Comparison of ENCODE assay signal across 9 cellular contexts in the genomic region with DNA sequence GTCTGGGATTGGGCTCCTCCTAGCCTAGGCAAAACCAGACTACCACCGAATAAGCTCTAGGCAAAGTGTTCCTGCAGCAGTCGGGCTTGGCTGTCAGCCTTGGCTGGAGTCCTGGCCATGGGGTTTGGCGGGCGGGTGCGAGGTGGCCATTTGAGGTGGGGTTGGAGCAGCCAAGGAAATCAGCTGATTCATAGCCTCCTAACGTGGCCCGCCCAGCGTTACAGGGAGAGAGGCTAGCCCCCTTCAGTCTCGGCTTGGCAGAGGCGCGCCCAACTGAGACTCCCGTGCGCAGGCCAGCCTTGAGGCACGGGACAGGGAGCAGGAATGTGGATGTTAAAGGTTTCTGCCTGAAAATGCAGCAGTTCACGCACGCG. TPM values are rescaled to one million over a fixed set of nuclear protein-coding genes. Genes with fewer than 3 reads are reported as not detected.
A peak's percentile ranks its signal among the peaks of the same experiment; 100 is the strongest.
DNase-seq lines count a peak whose midpoint lies in the region; ATAC-seq, FAIRE-seq and TF ChIP-seq lines count a peak whose summit lies in the region.
"Had no signal": no experiment of that assay in that cellular context is flagged by ENCODE, and none has a peak within 500 bp of the region (broad histone marks: within the 10 kb centered on the region; RNA-seq: fewer than 3 reads in every experiment).

No MANE protein-coding gene starts in this region.

- CTCF ChIA-PET in endothelial cell of umbilical vein (lab: Charles Lee), result interaction anchor here (0.7 to 11.6 kb wide), 12 partner anchors 9 to 247 kb away, joined by 3 to 410 read pairs (median 4); no protein-coding TSS in a partner anchor

- FAIRE-seq in endothelial cell of umbilical vein (lab: Jason Lieb, UNC), result peak; percentile 84

- H3K9ac ChIP-seq in endothelial cell of umbilical vein (replicated peaks; ENCODE audit: extremely low read depth, insufficient read depth, low read length), result peak overlapping the region; percentile 71

- H3K4me3 ChIP-seq in endothelial cell of umbilical vein (replicated peaks in 1 of 3; ENCODE audit: insufficient read depth in 1 of 3, low read depth in 1 of 3, low read length in 3 of 3), result peak overlapping the region; percentile 43 to 82 (median 45)
- peak overlapping the region; percentile 62 for H3K4me3 ChIP-seq in upper lobe of right lung

- H3K27ac ChIP-seq in endothelial cell of umbilical vein (ENCODE audit: insufficient read depth, low read depth, low read length), result peak overlapping the region; percentile 50
- H3K27ac ChIP-seq in upper lobe of right lung, result peak overlapping the region; percentile 90

- H3K9me1 ChIP-seq in endothelial cell of umbilical vein (replicated peaks; ENCODE audit: control insufficient read depth, extremely low read depth, insufficient read depth, low read length), result no peaks in the 10 kb centered on the region

- POLR2A ChIA-PET in endothelial cell of umbilical vein (lab: Charles Lee), result interaction anchor here (0.7 kb wide), 1 partner anchor 227 kb away, joined by 3 read pairs; no protein-coding TSS in a partner anchor

- H3K9me3 ChIP-seq in endothelial cell of umbilical vein (replicated peaks; ENCODE audit: control insufficient read depth, insufficient read depth, low read length), result no peaks in the 10 kb centered on the region
- H3K9me3 ChIP-seq in upper lobe of right lung, result no peaks in the 10 kb centered on the region

- H3K36me3 ChIP-seq in endothelial cell of umbilical vein (ENCODE audit: control insufficient read depth in 2 of 2, extremely low read depth in 1 of 2, insufficient read depth in 2 of 2, low read length in 2 of 2) (peaks cover 0 to 2% of the 10 kb centered on the region in 2 experiments), upper lobe of right lung (peaks cover 15% of the 10 kb centered on the region)

- intact Hi-C loops in endothelial cell of umbilical vein (cut with micrococcal nuclease) (loop anchor here (2.0 kb wide), 2 partner anchors 136 to 174 kb away; no protein-coding TSS in a partner anchor), upper lobe of right lung (cut with DNase I) (loop anchor here (5.0 kb wide), 1 partner anchor 239 kb away; no protein-coding TSS in a partner anchor)

- DNase-seq in M059J (ENCODE audit: low read depth), result peak; percentile 74
- peak; percentile 62 for DNase-seq in endothelial cell of umbilical vein (ENCODE audit: low read depth, low spot score)
- peak; percentile 68 to 74 for DNase-seq in lung microvascular endothelial cell (ENCODE audit: low read depth in 2 of 2)
- peak; percentile 78 for DNase-seq in upper lobe of right lung
- DNase-seq in DMS53 treated with DMSO at 0.1 percent for 48 hours (lab: John Stamatoyannopoulos, UW; ENCODE audit: unreplicated experiment), result no peak
- DNase-seq: NCI-H2227 treated with DMSO at 0.1 percent for 48 hours had no signal

- peak overlapping the region; percentile 77 for H3K4me2 ChIP-seq in endothelial cell of umbilical vein (ENCODE audit: insufficient read depth, low read length)

- ATAC-seq in upper lobe of right lung (peak; percentile 20), GM19467 (IDR thresholded peaks at IDR 0.05; ENCODE audit: unreplicated experiment) (no peak), HG03039 (IDR thresholded peaks at IDR 0.05; ENCODE audit: unreplicated experiment) (no peak), HG02571 (IDR thresholded peaks at IDR 0.05; ENCODE audit: unreplicated experiment) (no peak)

- TF ChIP-seq POLR2A in endothelial cell of umbilical vein (IDR thresholded peaks at IDR 0.05; ENCODE audit: low read depth, low read length), result no peak

- H3K4me1 ChIP-seq in endothelial cell of umbilical vein (ENCODE audit: control insufficient read depth, extremely low read depth, insufficient read depth, low read length) (peaks cover 15% of the 10 kb centered on the region), upper lobe of right lung (peaks cover 19% of the 10 kb centered on the region)

- no peak for TF ChIP-seq CTCF in endothelial cell of umbilical vein (IDR thresholded peaks at IDR 0.05; ENCODE audit: extremely low read depth in 1 of 2, insufficient read depth in 1 of 2, low read depth in 1 of 2, low read length in 2 of 2)
- TF ChIP-seq CTCF in upper lobe of right lung (IDR thresholded peaks at IDR 0.05), result no peak

- H4K20me1 ChIP-seq in endothelial cell of umbilical vein (replicated peaks; ENCODE audit: control insufficient read depth, extremely low read depth, insufficient read depth, low read length), result no peaks in the 10 kb centered on the region

- H2AFZ ChIP-seq in endothelial cell of umbilical vein (ENCODE audit: low read depth, low read length), result peak overlapping the region; percentile 84

- H3K27me3 ChIP-seq in endothelial cell of umbilical vein (ENCODE audit: control insufficient read depth in 2 of 2, insufficient read depth in 2 of 2, low read length in 2 of 2), result peaks cover 0 to 12% of the 10 kb centered on the region in 2 experiments
- no peaks in the 10 kb centered on the region for H3K27me3 ChIP-seq in upper lobe of right lung

- dilution Hi-C loops in endothelial cell of umbilical vein (cut with MboI; ENCODE audit: extremely low pct_ligation_motif_present, low sequenced_read_pairs), result no loop called here

- BruUV-seq in endothelial cell of umbilical vein (replicated peaks; lab: Mats Ljungman, UMichigan), result no TSS peak

- H3K79me2 ChIP-seq in endothelial cell of umbilical vein (ENCODE audit: control insufficient read depth, insufficient read depth, low read length), result peaks cover 18% of the 10 kb centered on the region

TF ChIP-seq in endothelial cell of umbilical vein, 7 proteins besides CTCF, POLR2A, EP300 and RAD21:
- TF ChIP-seq MAX (IDR thresholded peaks at IDR 0.05; ENCODE audit: insufficient read depth, insufficient read length), result no peak

RNA-seq across cellular contexts. Expression of gene PMP22, which starts 1.9 kb away (rescaled TPM):
- total RNA-seq in M059J (2014; rRNA removed; shearing (Covaris generic)), result 15.3 and 20.0 TPM in 2 replicates
- total RNA-seq in endothelial cell of umbilical vein, result 51.2 and 67.2 TPM in 2 replicates
- polyA plus RNA-seq in endothelial cell of umbilical vein, result 103 and 158 TPM in 2 replicates
- polyA plus RNA-seq in endothelial cell of umbilical vein (2011; cell fraction: cytosol; rRNA removed), result 95.8 and 102 TPM in 2 replicates
- 46.4 TPM in 2 replicates for polyA plus RNA-seq in endothelial cell of umbilical vein (2011; cell fraction: nucleus; rRNA removed)
- polyA plus RNA-seq in endothelial cell of umbilical vein (2012), result 51.3 and 77.4 TPM in 2 replicates
- 301 and 323 TPM in 2 replicates for polyA minus RNA-seq in endothelial cell of umbilical vein
- 18.7 TPM for polyA minus RNA-seq in endothelial cell of umbilical vein (2011; cell fraction: cytosol; rRNA and poly(A)+ RNA removed)
- 33.0 and 47.6 TPM in 2 replicates for polyA minus RNA-seq in endothelial cell of umbilical vein (2011; cell fraction: nucleus; rRNA and poly(A)+ RNA removed)
- total RNA-seq in lung microvascular endothelial cell, result 18.7 and 22.2 TPM in 2 replicates
- 157 TPM for total RNA-seq in upper lobe of right lung
